ENCODE assay signal across 26 cellular contexts in the genomic region with DNA sequence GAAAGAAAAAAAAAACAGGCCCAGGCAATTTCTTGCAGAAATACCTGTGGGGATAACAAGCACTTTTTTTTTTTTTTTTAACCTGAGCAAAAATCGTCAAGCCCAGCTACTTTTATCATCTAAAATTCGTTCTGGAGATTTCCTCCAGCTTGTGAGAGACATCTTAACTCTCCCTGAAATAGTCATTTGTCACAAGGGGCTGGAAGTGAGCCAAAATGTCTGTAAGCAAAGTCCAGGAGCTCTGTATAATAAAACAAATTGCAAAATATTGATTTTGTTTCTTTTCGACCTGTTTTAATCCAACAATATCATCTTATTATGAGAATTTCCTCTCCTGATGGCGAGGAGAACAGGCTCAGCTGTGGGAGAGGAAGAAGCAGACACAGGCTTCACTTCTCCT.
A peak's percentile ranks its signal among the peaks of the same experiment; 100 is the strongest.
DNase-seq lines count a peak whose midpoint lies in the region; ATAC-seq, FAIRE-seq and TF ChIP-seq lines count a peak whose summit lies in the region.
"Had no signal": no experiment of that assay in that cellular context is flagged by ENCODE, and none has a peak within 500 bp of the region (broad histone marks: within the 10 kb centered on the region; RNA-seq: fewer than 3 reads in every experiment).

No MANE protein-coding gene starts in this region.

- ATAC-seq in K562 (no peak), T-cell (replicated peaks in 1 of 4) (no peak), HG03442 (IDR thresholded peaks at IDR 0.05; ENCODE audit: unreplicated experiment) (no peak)
- no peak for ATAC-seq in CD4-positive, alpha-beta T cell (ENCODE audit: poor library complexity)
- ATAC-seq: GM23338, HCT116, SK-N-SH treated with all-trans-retinoic acid at 6 μM for 48 hours had no signal

- no peak for TF ChIP-seq EP300 in K562 (IDR thresholded peaks at IDR 0.05; ENCODE audit: low read length)

- no peaks in the 10 kb centered on the region for H3K36me3 Mint-ChIP-seq in T-cell
- H3K36me3 Mint-ChIP-seq in CD4-positive, alpha-beta T cell (ENCODE audit: low read depth): no peaks in the 10 kb centered on the region

- in situ Hi-C loops in G401 (cut with HindIII; ENCODE audit: low sequenced_read_pairs): no loop called here
- in situ Hi-C loops in K562 (cut with MboI): no loop called here

- H3K27ac Mint-ChIP-seq in T-cell: no peak overlapping the region
- H3K27ac Mint-ChIP-seq in CD4-positive, alpha-beta T cell: no peak overlapping the region
- H3K27ac Mint-ChIP-seq: CD4-positive, alpha-beta memory T cell; GM23338 had no signal

- H3K4me1 ChIP-seq in K562 (replicated peaks in 1 of 2; ENCODE audit: control insufficient read depth in 2 of 2, insufficient read depth in 2 of 2, low read length in 2 of 2): no peaks in the 10 kb centered on the region
- H3K4me1 ChIP-seq: BE2C had no signal

- DNase-seq in DMS 273 (lab: John Stamatoyannopoulos, UW; ENCODE audit: unreplicated experiment) (peak; percentile 3), DMS 273 treated with DMSO at 0.1 percent for 48 hours (lab: John Stamatoyannopoulos, UW) (no peak), G401 (ENCODE audit: low spot score) (peak; percentile 39), K562 (ENCODE audit: extremely low read depth in 1 of 4, low spot score in 3 of 4) (no peak), pons (ENCODE audit: low spot score) (peak; percentile 52), T-cell (no peak)
- no peak for DNase-seq in CD4-positive, alpha-beta T cell
- DNase-seq: BE2C; Calu3; CD4-positive, alpha-beta memory T cell; DND-41; GF-D8; Karpas-422; MM.1S; NCI-H1092 treated with DMSO at 0.1 percent for 48 hours; NCI-H1694 treated with DMSO at 0.1 percent for 48 hours; NCI-H510A; NCI-H82; SHP77 had no signal

- H3K27ac ChIP-seq in K562 (ENCODE audit: extremely low read depth, low read depth, low read length): no peak overlapping the region
- H3K27ac ChIP-seq in CD4-positive, alpha-beta T cell (ENCODE audit: low read depth, low read length): no peak overlapping the region
- H3K27ac ChIP-seq: 22Rv1 had no signal

- POLR2A ChIA-PET in K562 (lab: Yijun Ruan, JAX): interaction anchor here (0.9 kb wide), 1 partner anchor 11 kb away, joined by 3 read pairs; no protein-coding TSS in a partner anchor
- POLR2A ChIA-PET in T-cell (lab: Charles Lee): interaction anchor here in 1 of 2 donors (0.7 kb wide), 1 partner anchor 11 kb away, joined by 8 read pairs; no protein-coding TSS in a partner anchor
- POLR2A ChIA-PET in CD4-positive, alpha-beta T cell (lab: Charles Lee): no interaction called here

- H3K79me2 ChIP-seq in K562 (ENCODE audit: control insufficient read depth, insufficient read depth, low read length): no peaks in the 10 kb centered on the region

- no peaks in the 10 kb centered on the region for H3K36me3 ChIP-seq in K562 (ENCODE audit: control insufficient read depth, insufficient read depth, low read length)
- H3K36me3 ChIP-seq: BE2C had no signal

- no peaks in the 10 kb centered on the region for H3K4me1 Mint-ChIP-seq in T-cell
- no peaks in the 10 kb centered on the region for H3K4me1 Mint-ChIP-seq in CD4-positive, alpha-beta T cell (ENCODE audit: low read depth)
- H3K4me1 Mint-ChIP-seq: CD4-positive, alpha-beta memory T cell; GM23338 had no signal

- H3K9me1 ChIP-seq in K562 (ENCODE audit: control insufficient read depth, insufficient read depth, low read length): no peaks in the 10 kb centered on the region

- H3K4me3 ChIP-seq in K562: no peak overlapping the region
- H3K4me3 ChIP-seq: GM23338 had no signal

- no peaks in the 10 kb centered on the region for H3K9me3 ChIP-seq in K562 (replicated peaks; ENCODE audit: control insufficient read depth, insufficient read depth, low read depth, low read length)
- no peaks in the 10 kb centered on the region for H3K9me3 ChIP-seq in CD4-positive, alpha-beta T cell (ENCODE audit: control insufficient read depth, low read length)
- H3K9me3 ChIP-seq: BE2C had no signal

- CTCF ChIA-PET in K562 (lab: Yijun Ruan, JAX; ENCODE audit: low intra/inter-chr PET ratio) (no interaction called here), T-cell (lab: Charles Lee) (no interaction called here)
- CTCF ChIA-PET in CD4-positive, alpha-beta T cell (lab: Charles Lee): no interaction called here

- FAIRE-seq in K562 (lab: Jason Lieb, UNC): peak; percentile 23
- FAIRE-seq: GM12891, GM18507 had no signal

- no TSS peak for BruUV-seq in K562 (replicated peaks; lab: Mats Ljungman, UMichigan)

- no peaks in the 10 kb centered on the region for H4K20me1 ChIP-seq in K562 (replicated peaks; ENCODE audit: control insufficient read depth, insufficient read depth, low read length)

- H3K9me3 Mint-ChIP-seq in T-cell: no peaks in the 10 kb centered on the region
- H3K9me3 Mint-ChIP-seq in CD4-positive, alpha-beta T cell: no peaks in the 10 kb centered on the region
- H3K9me3 Mint-ChIP-seq: CD4-positive, alpha-beta memory T cell; GM23338 had no signal

- H3K27me3 Mint-ChIP-seq in T-cell: no peaks in the 10 kb centered on the region
- no peaks in the 10 kb centered on the region for H3K27me3 Mint-ChIP-seq in CD4-positive, alpha-beta T cell
- H3K27me3 Mint-ChIP-seq: CD4-positive, alpha-beta memory T cell had no signal

- no peak for TF ChIP-seq CTCF in K562 (IDR thresholded peaks at IDR 0.05 in 2 of 3, conservative IDR thresholded peaks at IDR 0.05 in 1 of 3; ENCODE audit: insufficient read depth in 2 of 3, low read depth in 1 of 3, low read length in 3 of 3)
- TF ChIP-seq CTCF in CD4-positive, alpha-beta T cell (IDR thresholded peaks at IDR 0.05): no peak

- no peak for TF ChIP-seq POLR2A in K562 (conservative IDR thresholded peaks at IDR 0.05)

- no peak overlapping the region for H2AFZ ChIP-seq in K562 (ENCODE audit: low read depth, low read length)
- H2AFZ ChIP-seq: GM23338 had no signal

- H3K4me3 Mint-ChIP-seq in T-cell: no peak overlapping the region
- H3K4me3 Mint-ChIP-seq in CD4-positive, alpha-beta T cell: no peak overlapping the region
- H3K4me3 Mint-ChIP-seq: CD4-positive, alpha-beta memory T cell; GM23338 had no signal

- no peak overlapping the region for H3K9ac ChIP-seq in K562 (ENCODE audit: insufficient read depth in 1 of 2, low read depth in 2 of 2, low read length in 2 of 2)

- intact Hi-C loops in K562 (cut with micrococcal nuclease): no loop called here
- intact Hi-C loops in CD4-positive, alpha-beta T cell (cut with DNase I, micrococcal nuclease): no loop called here

- 0% methylated on average over 4 of the region's 4 CpGs for WGBS in K562 (ENCODE audit: insufficient coverage, low coverage, missing lambda C conversion rate)

- no peak overlapping the region for H3K4me2 ChIP-seq in K562 (ENCODE audit: insufficient read depth, low read length)
- H3K4me2 ChIP-seq: GM23338 had no signal

- peaks cover 7 to 16% of the 10 kb centered on the region in 2 experiments; a peak in 4 of 5 replicates for H3K27me3 ChIP-seq in K562 (ENCODE audit: control insufficient read depth in 2 of 2, insufficient read depth in 2 of 2, low read length in 2 of 2)
- H3K27me3 ChIP-seq in CD4-positive, alpha-beta T cell (ENCODE audit: control insufficient read depth, insufficient read depth, low read length): no peaks in the 10 kb centered on the region
- H3K27me3 ChIP-seq: BE2C had no signal

- no peak for TF ChIP-seq RAD21 in K562 (CRISPR knock-in tag; conservative IDR thresholded peaks at IDR 0.05 in 1 of 2, IDR thresholded peaks at IDR 0.05 in 1 of 2)

TF ChIP-seq in K562, 482 proteins besides CTCF, POLR2A, EP300 and RAD21 (continues in another document):
- TF ChIP-seq GATAD2A (IDR thresholded peaks at IDR 0.05) (no peak), MBD1 (CRISPR knock-in tag; IDR thresholded peaks at IDR 0.05) (no peak), TOE1 (IDR thresholded peaks at IDR 0.05; ENCODE audit: borderline replicate concordance) (no peak), TOE1 (CRISPR knock-in tag; IDR thresholded peaks at IDR 0.05; ENCODE audit: borderline replicate concordance, low read depth) (no peak), ZNF134 (CRISPR knock-in tag; conservative IDR thresholded peaks at IDR 0.05) (no peak), E2F4 (CRISPR knock-in tag; IDR thresholded peaks at IDR 0.05; ENCODE audit: low read depth) (no peak)

Comparison
In these comparisons a context has a peak if more than half of its experiments do, and no peak if none do; other contexts are left out.
1. DNase-seq: peak in DMS 273 (single experiment), G401 (single experiment) and pons (single experiment); none in DMS 273 treated with DMSO at 0.1 percent for 48 hours (single experiment), K562 (0 of 4), T-cell (0 of 34) and CD4-positive, alpha-beta T cell (0 of 10).